20 cellular contexts compared by ENCODE assay signal in genomic region chr5:41432481-41433253, GRCh38.
"Had no signal": no experiment of that assay in that cellular context is flagged by ENCODE, and none has a peak within 500 bp of the region (broad histone marks: within the 10 kb centered on the region; RNA-seq: fewer than 3 reads in every experiment).

No MANE protein-coding gene starts in this region.

- DNase-seq: activated B cell treated with CpG ODN at 0.5 μM for 24 hours; activated CD4-positive, alpha-beta T cell treated with anti-CD3 and anti-CD28 coated beads for 1 hour; activated CD4-positive, alpha-beta T cell treated with anti-CD3 and anti-CD28 coated beads, Interleukin-2, amount 10 ng/mL, durations not matched to agents 24 days and 14 days; activated CD4-positive, alpha-beta T cell treated with anti-CD3 and anti-CD28 coated beads, Interleukin-2, amount 50 U/mL, for 48 hours; activated CD8-positive, alpha-beta memory T cell treated with anti-CD3 and anti-CD28 coated beads, Interleukin-2, amount 10 ng/mL, durations not matched to agents 7 days and 5 days; activated effector memory CD4-positive, alpha-beta T cell treated with Interleukin-2 at 50 U/mL for 16 hours; activated naive CD4-positive, alpha-beta T cell; activated T-cell treated with anti-CD3 and anti-CD28 coated beads, Interleukin-2, amount 50 U/mL, for 24 hours; aorta; central memory CD4-positive, alpha-beta T cell; MM.1S; NCI-H1105; NCI-H1436; NCI-H1694 treated with DMSO at 0.1 percent for 48 hours; NCI-H2029 treated with DMSO at 0.1 percent for 48 hours; NCI-H345; NCI-H510A; NCI-H526 treated with DMSO at 0.1 percent for 48 hours; SK-N-SH had no signal

- H3K4me2 ChIP-seq: SK-N-SH had no signal

- FAIRE-seq: bronchial epithelial cell had no signal

- ATAC-seq: activated CD8-positive, alpha-beta memory T cell treated with anti-CD3 and anti-CD28 coated beads, Interleukin-2, amount 10 ng/mL, durations not matched to agents 7 days and 5 days had no signal

- H3K9ac ChIP-seq: SK-N-SH had no signal

- H3K9me3 ChIP-seq: SK-N-SH had no signal
